9 cellular contexts compared by ENCODE assay signal in the genomic region with DNA sequence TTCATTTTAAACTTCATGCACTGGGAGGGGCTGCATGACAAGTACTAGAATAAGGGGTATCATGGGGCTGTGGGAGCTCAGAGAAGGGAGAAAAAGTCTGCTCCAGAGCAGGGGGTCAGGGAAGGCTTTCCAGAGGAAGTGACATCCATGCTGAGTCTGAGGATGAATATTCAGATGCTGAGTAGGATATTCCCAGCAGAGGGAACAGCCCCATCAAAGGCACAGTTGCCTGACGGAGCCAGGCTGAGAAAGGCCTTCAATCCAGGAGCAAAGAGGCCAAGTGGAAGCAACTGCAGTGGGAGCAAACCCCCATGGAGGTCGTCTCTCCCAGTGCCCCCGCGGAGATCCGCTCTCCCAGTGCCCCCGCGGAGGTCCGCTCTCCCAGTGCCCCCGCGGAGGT. TPM values are rescaled to one million over a fixed set of nuclear protein-coding genes. Genes with fewer than 3 reads are reported as not detected.
"Had no signal": no experiment of that assay in that cellular context is flagged by ENCODE, and none has a peak within 500 bp of the region (broad histone marks: within the 10 kb centered on the region; RNA-seq: fewer than 3 reads in every experiment).

No MANE protein-coding gene starts in this region.

- ATAC-seq: K562 had no signal

- H3K27ac ChIP-seq: GM23248 had no signal

- H3K4me3 Mint-ChIP-seq: H9, HFFc6 had no signal

- DNase-seq: GM23248, H9, HCEC 1CT, HFFc6, IMR-90, KG1 had no signal

- H3K9me3 Mint-ChIP-seq: H9, HFFc6 had no signal

- H3K27ac Mint-ChIP-seq: H9, HFFc6 had no signal

- H3K4me3 ChIP-seq: GM23248, K562 had no signal

RNA-seq across cellular contexts. Expression of gene PFN3, which starts 4.4 kb away (rescaled TPM):
- total RNA-seq: GM23248, H4, H9, HFFc6, HT-29, IMR-90, K562 had no signal

RNA-seq across cellular contexts. Expression of gene SLC34A1, which starts 11.9 kb away (rescaled TPM):
- total RNA-seq: GM23248, H4, H9, HFFc6, HT-29, IMR-90, K562 had no signal
